In genomic region chr19:409006-409514, GRCh38 we compare ENCODE assay signal across 8 cellular contexts. TPM values are rescaled to one million over a fixed set of nuclear protein-coding genes. Genes with fewer than 3 reads are reported as not detected.
DNase-seq lines count a peak whose midpoint lies in the region; TF ChIP-seq lines count a peak whose summit lies in the region.

Gene C2CD4C (minus strand): TSS chr19:409147. CDS start chr19:408361, 786 bp downstream.

- H3K9me3 ChIP-seq in Loucy (ENCODE audit: insufficient read depth, low read depth, low read length) (peaks cover 2% of the 10 kb centered on the region; the same call in 1 of the 2 replicates), iPS-20b (ENCODE audit: insufficient read depth, low read depth, low read length) (no peaks in the 10 kb centered on the region)

- H3K79me2 ChIP-seq in Loucy (ENCODE audit: insufficient read depth, low read length): no peaks in the 10 kb centered on the region

- no peaks in the 10 kb centered on the region for H3K9me2 ChIP-seq in Loucy (replicated peaks; ENCODE audit: low read depth, low read length)

- H2AFZ ChIP-seq in Loucy (ENCODE audit: low read length): peak within 1 kb of the TSS; percentile 77; the same call in 1 of the 2 replicates

- H3K27ac Mint-ChIP-seq in activated naive CD8-positive, alpha-beta T cell treated with anti-CD3 and anti-CD28 coated beads for 36 hours: no peak within 1 kb of the TSS

- H3K27me3 ChIP-seq in Loucy (ENCODE audit: insufficient read depth, low read length, poor library complexity, severe bottlenecking): no peaks in the 10 kb centered on the region
- H3K27me3 ChIP-seq in iPS-20b (ENCODE audit: insufficient read depth, low read length): peaks cover 14% of the 10 kb centered on the region

- no peaks in the 10 kb centered on the region for H3K36me3 ChIP-seq in Loucy (ENCODE audit: insufficient read depth, low read length)
- H3K36me3 ChIP-seq in iPS-20b (ENCODE audit: insufficient read depth, low read depth, low read length): no peaks in the 10 kb centered on the region

- H3K27ac ChIP-seq in iPS-20b (ENCODE audit: low read length): no peak within 1 kb of the TSS

- peak within 1 kb of the TSS; percentile 82 for H3K4me2 ChIP-seq in Loucy (ENCODE audit: low read depth, low read length, poor library complexity, severe bottlenecking)

- H3K4me1 Mint-ChIP-seq in activated naive CD8-positive, alpha-beta T cell treated with anti-CD3 and anti-CD28 coated beads for 36 hours: peaks cover 5% of the 10 kb centered on the region

- DNase-seq in AG08395 (ENCODE audit: low spot score): peak; percentile 31
- peak; percentile 40 for DNase-seq in activated naive CD8-positive, alpha-beta T cell treated with anti-CD3 and anti-CD28 coated beads for 36 hours
- peak; percentile 41 to 42 for DNase-seq in stimulated activated CD4-positive, alpha-beta T cell treated with anti-CD3 and anti-CD28 coated beads, Interleukin-4, amount 100 ng/mL, for 4 hours
- no peak for DNase-seq in NCI-H526 treated with DMSO at 0.1 percent for 48 hours (lab: John Stamatoyannopoulos, UW)
- DNase-seq in NCI-H187 treated with DMSO at 0.1 percent for 48 hours (lab: John Stamatoyannopoulos, UW): no peak
- DNase-seq in CD1c-positive myeloid dendritic cell (ENCODE audit: extremely low spot score): no peak

- TF ChIP-seq CTCF in Loucy (conservative IDR thresholded peaks at IDR 0.05; ENCODE audit: low read length): no peak

- H3K36me3 Mint-ChIP-seq in activated naive CD8-positive, alpha-beta T cell treated with anti-CD3 and anti-CD28 coated beads for 36 hours: no peaks in the 10 kb centered on the region

- H3K4me1 ChIP-seq in Loucy (ENCODE audit: insufficient read depth, low read length, poor library complexity, severe bottlenecking): peaks cover 8% of the 10 kb centered on the region
- no peaks in the 10 kb centered on the region for H3K4me1 ChIP-seq in iPS-20b (ENCODE audit: insufficient read depth, low read length)

- peak within 1 kb of the TSS; percentile 70 for H3K4me3 Mint-ChIP-seq in activated naive CD8-positive, alpha-beta T cell treated with anti-CD3 and anti-CD28 coated beads for 36 hours

- peaks cover 24% of the 10 kb centered on the region for H3K27me3 Mint-ChIP-seq in activated naive CD8-positive, alpha-beta T cell treated with anti-CD3 and anti-CD28 coated beads for 36 hours

- no peaks in the 10 kb centered on the region for H3F3A ChIP-seq in Loucy (ENCODE audit: low read depth)

- H4K20me1 ChIP-seq in Loucy (ENCODE audit: insufficient read depth, low read length, poor library complexity, severe bottlenecking): no peaks in the 10 kb centered on the region

- H3K4me3 ChIP-seq in Loucy (ENCODE audit: low read length, poor library complexity, severe bottlenecking) (peak within 1 kb of the TSS; percentile 71), iPS-20b (ENCODE audit: low read length) (peak within 1 kb of the TSS; percentile 75)

- no peaks in the 10 kb centered on the region for H3K9me3 Mint-ChIP-seq in activated naive CD8-positive, alpha-beta T cell treated with anti-CD3 and anti-CD28 coated beads for 36 hours

- H3K9ac ChIP-seq in Loucy (ENCODE audit: low read depth, low read length, poor library complexity, severe bottlenecking): peak within 1 kb of the TSS; percentile 55
- H3K9ac ChIP-seq in iPS-20b (ENCODE audit: low read depth, low read length): peak within 1 kb of the TSS; percentile 41; the same call in 1 of the 2 replicates

RNA-seq across cellular contexts. Expression of gene C2CD4C, which starts in this region (rescaled TPM):
- total RNA-seq in activated naive CD8-positive, alpha-beta T cell treated with anti-CD3 and anti-CD28 coated beads for 36 hours: under 1 TPM; 0.12 to 0.19 TPM

Comparison
In these comparisons a context has a peak if more than half of its experiments do, and no peak if none do; other contexts are left out.
1. Peak in DNase-seq in activated naive CD8-positive, alpha-beta T cell treated with anti-CD3 and anti-CD28 coated beads for 36 hours; RNA of the gene not detected or under 1 TPM.
2. DNase-seq: peak in AG08395 (single experiment) and stimulated activated CD4-positive, alpha-beta T cell treated with anti-CD3 and anti-CD28 coated beads, Interleukin-4, amount 100 ng/mL, for 4 hours (2 of 2); none in NCI-H526 treated with DMSO at 0.1 percent for 48 hours (single experiment), NCI-H187 treated with DMSO at 0.1 percent for 48 hours (single experiment) and CD1c-positive myeloid dendritic cell (single experiment).